In the genomic region with DNA sequence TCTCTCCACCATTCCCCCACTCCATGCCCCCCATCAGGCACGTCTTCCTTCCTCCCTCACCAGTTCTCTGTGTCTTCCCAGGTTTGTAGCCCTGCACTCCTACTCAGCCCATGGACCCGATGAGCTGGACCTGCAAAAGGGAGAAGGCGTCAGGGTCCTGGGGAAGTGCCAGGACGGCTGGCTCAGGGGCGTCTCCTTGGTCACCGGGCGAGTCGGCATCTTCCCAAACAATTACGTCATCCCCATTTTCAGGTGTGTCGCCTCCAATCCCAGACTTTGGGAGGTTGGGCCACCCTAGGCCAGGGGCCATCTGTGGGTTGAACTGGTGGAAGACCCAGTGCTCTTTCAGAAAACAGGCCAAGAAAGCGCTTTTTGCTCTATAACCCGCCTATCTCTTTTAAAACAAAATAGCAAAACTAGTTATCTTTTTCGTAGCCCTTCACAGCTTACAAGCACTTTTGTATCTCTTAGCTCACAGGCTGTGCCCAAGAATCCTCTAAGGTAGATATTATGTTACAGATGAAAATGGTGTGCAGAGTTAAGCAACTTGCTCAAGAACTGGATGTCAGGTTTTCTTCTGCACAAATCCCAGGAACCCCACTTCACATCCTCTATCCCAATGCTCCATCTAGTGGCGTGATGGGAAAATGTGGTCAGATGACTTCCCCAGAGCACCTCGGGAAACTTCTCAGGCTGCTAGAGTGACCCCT, we compare ENCODE assay signal across 8 cellular contexts. TPM values are rescaled to one million over a fixed set of nuclear protein-coding genes. Genes with fewer than 3 reads are reported as not detected.
DNase-seq lines count a peak whose midpoint lies in the region; ATAC-seq and TF ChIP-seq lines count a peak whose summit lies in the region.

No MANE protein-coding gene starts in this region.

- peak; percentile 56 for ATAC-seq in GM18907 (IDR thresholded peaks at IDR 0.05; ENCODE audit: unreplicated experiment)
- peak; percentile 46 to 75 (median 66) for ATAC-seq in heart right ventricle
- peak; percentile 75 for ATAC-seq in sciatic nerve
- ATAC-seq in HG02588 (IDR thresholded peaks at IDR 0.05; ENCODE audit: unreplicated experiment) = no peak

- H3K36me3 ChIP-seq in heart right ventricle = no peaks in the 10 kb centered on the region

- TF ChIP-seq CTCF in WI38 (IDR thresholded peaks at IDR 0.05; ENCODE audit: low read depth, low read length) (peak; percentile 76), heart right ventricle (IDR thresholded peaks at IDR 0.05) (peak; percentile 41 to 81 (median 70))

- DNase-seq in AML-193 (lab: John Stamatoyannopoulos, UW) = peak; percentile 43 to 51
- peak; percentile 33 for DNase-seq in NCI-H2107 treated with DMSO at 0.1 percent for 48 hours (lab: John Stamatoyannopoulos, UW; ENCODE audit: unreplicated experiment)
- peak in 1 of 2 donors; percentile 56 for DNase-seq in heart right ventricle
- no peak for DNase-seq in sciatic nerve (ENCODE audit: low spot score)
- no peak for DNase-seq in GOT3 (lab: John Stamatoyannopoulos, UW)

- intact Hi-C loops in heart right ventricle (cut with DNase I) = loop anchor here in 8 of 10 donors (2.0 to 10.0 kb wide), 11 partner anchors 74 to 1846 kb away; a partner anchor contains a TSS
- intact Hi-C loops in sciatic nerve (cut with DNase I) = no loop called here

- peaks cover 0 to 12% (median 0%) of the 10 kb centered on the region in 9 donors for H3K4me1 ChIP-seq in heart right ventricle

- WGBS in heart right ventricle, 2 donors = 74 to 76% methylated on average over 15 of the region's 15 CpGs

- H3K9me3 ChIP-seq in heart right ventricle = no peaks in the 10 kb centered on the region

- H3K27me3 ChIP-seq in heart right ventricle = no peaks in the 10 kb centered on the region

- H3K4me3 ChIP-seq in WI38 (ENCODE audit: low read depth, low read length) (no peak overlapping the region), heart right ventricle (no peak overlapping the region)

- H3K27ac ChIP-seq in heart right ventricle = peak overlapping the region in 2 of 10 donors; percentile 17 to 46

RNA-seq across cellular contexts. Expression of a gene that starts 56.2 kb away (rescaled TPM):
- total RNA-seq in heart right ventricle (under 1 TPM in 4 of 10 donors, not detected in 6; 0.41 to 0.98 (median 0.68) TPM), sciatic nerve (not detected)
- polyA plus RNA-seq in heart right ventricle = under 1 TPM in 1 of 2 donors, not detected in 1; 0.16 TPM

Comparison
In these comparisons a context has a peak if more than half of its experiments do, and no peak if none do; other contexts are left out.
1. DNase-seq: peak in AML-193 (2 of 2) and NCI-H2107 treated with DMSO at 0.1 percent for 48 hours (single experiment); none in sciatic nerve (single experiment) and GOT3 (single experiment).